18 cellular contexts compared by ENCODE assay signal in the genomic region with DNA sequence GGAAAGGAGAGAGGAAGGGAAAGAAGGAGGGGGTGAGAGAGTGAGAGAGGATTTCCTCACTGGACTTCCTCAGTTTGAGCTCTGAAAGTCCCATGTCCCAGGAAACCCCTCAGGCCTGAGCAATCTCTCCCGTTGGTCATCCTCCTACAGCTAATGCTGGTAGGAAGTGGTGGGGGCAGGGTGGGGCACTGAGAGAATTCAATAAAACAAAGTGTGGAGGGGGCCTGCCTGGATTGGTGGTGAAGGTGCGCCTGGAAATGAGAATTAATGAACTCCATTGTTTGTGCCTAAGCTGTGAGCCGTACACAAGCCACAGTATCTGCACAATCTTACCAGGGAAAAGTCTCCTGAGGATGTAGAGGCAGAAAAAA.
DNase-seq lines count a peak whose midpoint lies in the region; ATAC-seq and TF ChIP-seq lines count a peak whose summit lies in the region.
"Had no signal": no experiment of that assay in that cellular context is flagged by ENCODE, and none has a peak within 500 bp of the region (broad histone marks: within the 10 kb centered on the region; RNA-seq: fewer than 3 reads in every experiment).

No MANE protein-coding gene starts in this region.

- H3K27ac ChIP-seq in H9 (ENCODE audit: insufficient read length, low read depth, low read length) = no peak overlapping the region
- H3K27ac ChIP-seq in trophoblast cell (ENCODE audit: low read depth, low read length) = no peak overlapping the region
- H3K27ac ChIP-seq in foreskin keratinocyte = no peak overlapping the region
- H3K27ac ChIP-seq: esophagus squamous epithelium, gastroesophageal sphincter, SJSA1, upper lobe of left lung had no signal

- no peak overlapping the region for H4K91ac ChIP-seq in H9 (ENCODE audit: insufficient read length, low read depth, low read length)
- peak overlapping the region; percentile 57 for H4K91ac ChIP-seq in trophoblast cell (ENCODE audit: low read depth, low read length)

- H2BK12ac ChIP-seq in H9 (ENCODE audit: insufficient read length, low read depth, low read length) (no peak overlapping the region), trophoblast cell (ENCODE audit: low read length) (no peak overlapping the region)

- H3K56ac ChIP-seq in H9 (ENCODE audit: insufficient read length, low read depth, low read length) = no peak overlapping the region

- peak; percentile 18 for DNase-seq in CD1c-positive myeloid dendritic cell (ENCODE audit: extremely low spot score)
- no peak for DNase-seq in H9
- no peak for DNase-seq in endothelial cell (ENCODE audit: low spot score)
- DNase-seq in trophoblast cell = no peak
- no peak for DNase-seq in foreskin keratinocyte
- DNase-seq in MG63 = no peak
- DNase-seq: esophagus squamous epithelium had no signal

- no peak overlapping the region for H3K14ac ChIP-seq in H9 (ENCODE audit: insufficient read depth, low read length)
- no peak overlapping the region for H3K14ac ChIP-seq in trophoblast cell (ENCODE audit: low read length)

- H2BK5ac ChIP-seq in H9 (ENCODE audit: insufficient read length, low read length) = no peak overlapping the region
- H2BK5ac ChIP-seq in trophoblast cell (ENCODE audit: low read depth, low read length, poor library complexity) = no peak overlapping the region

- no peaks in the 10 kb centered on the region for H3K23me2 ChIP-seq in H9 (ENCODE audit: insufficient read length, low read depth, low read length, poor library complexity, severe bottlenecking)

- H3K27ac Mint-ChIP-seq in H9 = peak overlapping the region; percentile 18 to 48 (median 42); a peak in 3 of 7 replicates
- H3K27ac Mint-ChIP-seq in endothelial cell (ENCODE audit: unreplicated experiment) = peak overlapping the region; percentile 89
- H3K27ac Mint-ChIP-seq: activated naive CD8-positive, alpha-beta T cell treated with anti-CD3 and anti-CD28 coated beads for 36 hours; activated T-helper 2 cell treated with anti-CD3 and anti-CD28 coated beads, Interferon-gamma antibody, Interleukin-2, Interleukin-4, amounts not matched to agents 10 μg/mL and 5 μg/mL and 100 μg/mL, durations not matched to agents 14 hours and 24 hours and 36 hours; endodermal cell; immature natural killer cell; mesothelial cell of epicardium had no signal

- no peaks in the 10 kb centered on the region for H4K20me1 ChIP-seq in H9 (ENCODE audit: control insufficient read depth, insufficient read depth, insufficient read length)

- H3K9me3 Mint-ChIP-seq in H9 = no peaks in the 10 kb centered on the region
- no peaks in the 10 kb centered on the region for H3K9me3 Mint-ChIP-seq in endothelial cell (ENCODE audit: unreplicated experiment)
- H3K9me3 Mint-ChIP-seq: activated naive CD8-positive, alpha-beta T cell treated with anti-CD3 and anti-CD28 coated beads for 36 hours; activated T-helper 2 cell treated with anti-CD3 and anti-CD28 coated beads, Interferon-gamma antibody, Interleukin-2, Interleukin-4, amounts not matched to agents 10 μg/mL and 5 μg/mL and 100 μg/mL, durations not matched to agents 14 hours and 24 hours and 36 hours; CD4-positive, CD25-positive, alpha-beta regulatory T cell; endodermal cell; immature natural killer cell; mesothelial cell of epicardium; naive thymus-derived CD4-positive, alpha-beta T cell had no signal

- H3K4ac ChIP-seq in H9 (ENCODE audit: low read depth, low read length) (no peak overlapping the region), trophoblast cell (ENCODE audit: low read depth, low read length) (no peak overlapping the region)

- H2BK120ac ChIP-seq in H9 (ENCODE audit: low read depth, low read length, poor library complexity, severe bottlenecking) (no peak overlapping the region), trophoblast cell (ENCODE audit: insufficient read depth, low read length, poor library complexity) (no peak overlapping the region)

- H3K4me2 ChIP-seq in H9 (ENCODE audit: insufficient read depth, insufficient read length, low read length) (no peak overlapping the region), trophoblast cell (ENCODE audit: low read length) (no peak overlapping the region)

- H3K27me3 ChIP-seq in H9 (ENCODE audit: insufficient read depth, low read length) (no peaks in the 10 kb centered on the region), trophoblast cell (ENCODE audit: insufficient read depth, low read length) (no peaks in the 10 kb centered on the region), foreskin keratinocyte (peaks cover 26% of the 10 kb centered on the region), MG63 (no peaks in the 10 kb centered on the region)
- H3K27me3 ChIP-seq: SJSA1, upper lobe of left lung had no signal

- H3K4me3 ChIP-seq in trophoblast cell (ENCODE audit: low read depth, low read length) = no peak overlapping the region
- no peak overlapping the region for H3K4me3 ChIP-seq in MG63
- H3K4me3 ChIP-seq: esophagus squamous epithelium, gastroesophageal sphincter, SJSA1, upper lobe of left lung had no signal

- H3K18ac ChIP-seq in H9 (ENCODE audit: insufficient read length, low read depth, low read length) (no peak overlapping the region), trophoblast cell (ENCODE audit: low read length) (no peak overlapping the region)

- peaks cover 10 to 24% of the 10 kb centered on the region in 2 experiments for H3K4me1 Mint-ChIP-seq in H9
- peaks cover 75% of the 10 kb centered on the region for H3K4me1 Mint-ChIP-seq in endothelial cell (ENCODE audit: unreplicated experiment)

- H2AFZ ChIP-seq in H9 (ENCODE audit: low read length) = no peak overlapping the region
- no peak overlapping the region for H2AFZ ChIP-seq in trophoblast cell (ENCODE audit: insufficient read depth, low read length, poor library complexity)

- H2AK5ac ChIP-seq in H9 (ENCODE audit: insufficient read length, low read length) = no peak overlapping the region
- H2AK5ac ChIP-seq in trophoblast cell (ENCODE audit: low read length) = peak overlapping the region; percentile 80

- H4K8ac ChIP-seq in H9 (replicated peaks; ENCODE audit: insufficient read length, low read depth, low read length) (no peak overlapping the region), trophoblast cell (ENCODE audit: low read depth, low read length) (peak overlapping the region; percentile 58)

- ATAC-seq in GM18861 (IDR thresholded peaks at IDR 0.05; ENCODE audit: unreplicated experiment) = no peak
- no peak for ATAC-seq in foreskin keratinocyte

- no peaks in the 10 kb centered on the region for H3K36me3 Mint-ChIP-seq in H9 (ENCODE audit: insufficient read depth in 1 of 3, low read depth in 3 of 3)
- H3K36me3 Mint-ChIP-seq in endothelial cell (ENCODE audit: low read depth, unreplicated experiment) = peaks cover 3% of the 10 kb centered on the region
- H3K36me3 Mint-ChIP-seq: activated naive CD8-positive, alpha-beta T cell treated with anti-CD3 and anti-CD28 coated beads for 36 hours; CD4-positive, CD25-positive, alpha-beta regulatory T cell; immature natural killer cell; mesothelial cell of epicardium; naive thymus-derived CD4-positive, alpha-beta T cell had no signal

- H3K23ac ChIP-seq in H9 (ENCODE audit: insufficient read length, low read depth, low read length) (no peak overlapping the region), trophoblast cell (ENCODE audit: low read length) (no peak overlapping the region)

- H3K4me3 Mint-ChIP-seq in H9 = no peak overlapping the region
- H3K4me3 Mint-ChIP-seq in endothelial cell (ENCODE audit: unreplicated experiment) = no peak overlapping the region
- H3K4me3 Mint-ChIP-seq: activated naive CD8-positive, alpha-beta T cell treated with anti-CD3 and anti-CD28 coated beads for 36 hours; CD4-positive, CD25-positive, alpha-beta regulatory T cell; endodermal cell; mesothelial cell of epicardium; naive thymus-derived CD4-positive, alpha-beta T cell had no signal

- TF ChIP-seq CTCF in H9 (conservative IDR thresholded peaks at IDR 0.05) (no peak), endothelial cell (IDR thresholded peaks at IDR 0.05; ENCODE audit: unreplicated experiment) (no peak), foreskin keratinocyte (conservative IDR thresholded peaks at IDR 0.05) (no peak)

- H3K27me3 Mint-ChIP-seq in H9 (ENCODE audit: low read depth) = peaks cover 4% of the 10 kb centered on the region
- H3K27me3 Mint-ChIP-seq in endothelial cell (ENCODE audit: unreplicated experiment) = peaks cover 26% of the 10 kb centered on the region

- no peaks in the 10 kb centered on the region for H3K79me1 ChIP-seq in H9 (ENCODE audit: insufficient read depth, low read depth, low read length, poor library complexity, severe bottlenecking)
- peaks cover 6% of the 10 kb centered on the region for H3K79me1 ChIP-seq in trophoblast cell (ENCODE audit: low read length)

- H3T11ph ChIP-seq in H9 (ENCODE audit: low read length) = no peak overlapping the region

- no peak overlapping the region for H2BK20ac ChIP-seq in H9 (ENCODE audit: low read depth, low read length, poor library complexity, severe bottlenecking)

- H3K36me3 ChIP-seq in trophoblast cell (ENCODE audit: control insufficient read depth in 1 of 2, insufficient read depth in 2 of 2, low read length in 2 of 2) (no peaks in the 10 kb centered on the region), MG63 (no peaks in the 10 kb centered on the region)
- H3K36me3 ChIP-seq: esophagus squamous epithelium, gastroesophageal sphincter, SJSA1, upper lobe of left lung had no signal

- H4K5ac ChIP-seq in H9 (ENCODE audit: insufficient read length, low read depth, low read length) = no peak overlapping the region

- H4K12ac ChIP-seq in trophoblast cell (ENCODE audit: low read depth, low read length) = no peak overlapping the region

- H3K4me1 ChIP-seq in H9 (ENCODE audit: insufficient read depth, low read length) (peaks cover 5% of the 10 kb centered on the region; the same call in 1 of the 2 replicates), trophoblast cell (ENCODE audit: control insufficient read depth in 1 of 2, insufficient read depth in 2 of 2, low read length in 2 of 2) (peaks cover 2 to 5% of the 10 kb centered on the region in 2 experiments), foreskin keratinocyte (no peaks in the 10 kb centered on the region)

- WGBS in H9 (ENCODE audit: extremely low coverage, insufficient read length, low lambda C conversion rate) = no CpG with 5 or more reads among the region's 3 CpGs
- no CpG with 5 or more reads among the region's 3 CpGs for WGBS in trophoblast cell (ENCODE audit: extremely low coverage, insufficient coverage, insufficient read length)

- no peak overlapping the region for H2BK15ac ChIP-seq in H9 (ENCODE audit: low read depth, low read length)

- H3K9me3 ChIP-seq in H9 (ENCODE audit: control insufficient read depth, low read depth, low read length) = no peaks in the 10 kb centered on the region
- H3K9me3 ChIP-seq in trophoblast cell (ENCODE audit: insufficient read depth, low read depth, low read length) = no peaks in the 10 kb centered on the region
- H3K9me3 ChIP-seq in MG63 = no peaks in the 10 kb centered on the region
- H3K9me3 ChIP-seq: esophagus squamous epithelium, gastroesophageal sphincter, upper lobe of left lung had no signal

- H3K9ac ChIP-seq in H9 (ENCODE audit: extremely low read depth, insufficient read length, low read length) (no peak overlapping the region), trophoblast cell (ENCODE audit: low read length) (no peak overlapping the region)

- H3K79me2 ChIP-seq in H9 (ENCODE audit: insufficient read depth, low read length) (0 out of 2 replicates have a peak, but pooled peaks cover 1% of the 10 kb centered on the region), trophoblast cell (ENCODE audit: control insufficient read depth, insufficient read depth, low read length, poor library complexity) (no peaks in the 10 kb centered on the region)
